15 cellular contexts compared by ENCODE assay signal in the genomic region with DNA sequence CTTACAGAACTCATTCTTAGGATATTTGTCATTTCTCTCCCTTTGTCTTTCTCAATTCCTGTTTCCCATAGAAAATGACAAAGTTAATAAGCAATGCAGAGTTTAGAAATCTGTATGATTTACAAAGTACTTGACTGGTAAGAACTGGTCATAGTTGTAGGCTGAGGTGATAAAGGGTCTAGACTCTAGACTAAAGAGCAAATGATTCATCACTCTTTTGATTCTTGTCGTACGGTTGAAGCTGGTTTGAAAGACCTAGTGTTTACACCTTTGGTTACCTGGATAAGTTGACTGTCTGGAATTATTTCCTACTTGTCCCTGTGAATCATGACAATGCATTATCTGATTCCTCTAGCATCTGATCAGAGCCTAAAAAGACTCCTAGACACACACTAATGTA. TPM values are rescaled to one million over a fixed set of nuclear protein-coding genes. Genes with fewer than 3 reads are reported as not detected.
DNase-seq lines count a peak whose midpoint lies in the region; ATAC-seq, FAIRE-seq and TF ChIP-seq lines count a peak whose summit lies in the region.
"Had no signal": no experiment of that assay in that cellular context is flagged by ENCODE, and none has a peak within 500 bp of the region (broad histone marks: within the 10 kb centered on the region; RNA-seq: fewer than 3 reads in every experiment).

No MANE protein-coding gene starts in this region.

- peak; percentile 27 for FAIRE-seq in GM12878 (lab: Jason Lieb, UNC)

- H2AFZ ChIP-seq in GM12878 (ENCODE audit: control insufficient read depth, low read depth, low read length), result peak overlapping the region; percentile 56
- H2AFZ ChIP-seq in smooth muscle cell (ENCODE audit: low read depth), result no peak overlapping the region

- H3K27ac Mint-ChIP-seq in activated CD4-positive, alpha-beta T cell treated with anti-CD3 and anti-CD28 coated beads for 36 hours, result no peak overlapping the region
- H3K27ac Mint-ChIP-seq: T-helper 1 cell treated with Interleukin-12 subunit alpha and Interleukin-12 subunit beta and Interleukin-4 antibody, amounts not matched to agents 30 μg/mL and 1 μg/mL, for 36 hours had no signal

- SMC1A ChIA-PET in GM12878 (lab: Charles Lee; ENCODE audit: uncharacterized antibody, unreplicated experiment), result interaction anchor here (0.8 to 6.7 kb wide), 6 partner anchors 13 to 178 kb away, joined by 3 to 58 read pairs (median 5); no protein-coding TSS in a partner anchor

- H3K4me1 ChIP-seq in GM12878 (ENCODE audit: control insufficient read depth, insufficient read depth, low read length), result peaks cover 43% of the 10 kb centered on the region
- no peaks in the 10 kb centered on the region for H3K4me1 ChIP-seq in smooth muscle cell (ENCODE audit: low read depth)
- no peaks in the 10 kb centered on the region for H3K4me1 ChIP-seq in effector memory CD4-positive, alpha-beta T cell (ENCODE audit: control insufficient read depth, insufficient read depth, low read length, poor library complexity, severe bottlenecking)
- H3K4me1 ChIP-seq: Peyer's patch had no signal

- intact Hi-C loops in activated CD4-positive, alpha-beta T cell treated with anti-CD3 and anti-CD28 coated beads for 36 hours (cut with DNase I, micrococcal nuclease), result loop anchor here in 1 of 2 experiments (5.0 kb wide), 1 partner anchor 50 kb away; no protein-coding TSS in a partner anchor
- intact Hi-C loops in GM12878 (cut with micrococcal nuclease; ENCODE audit: unreplicated experiment), result loop anchor here (5.0 kb wide), 1 partner anchor 165 kb away; no protein-coding TSS in a partner anchor

- no peak for TF ChIP-seq EP300 in GM12878 (IDR thresholded peaks at IDR 0.05; ENCODE audit: borderline replicate concordance in 1 of 2, control insufficient read depth in 1 of 2, low read depth in 2 of 2, low read length in 2 of 2)

- POLR2A ChIA-PET in activated CD4-positive, alpha-beta T cell treated with anti-CD3 and anti-CD28 coated beads for 36 hours (lab: Charles Lee), result interaction anchor here (0.7 to 0.8 kb wide), 2 partner anchors 42 to 1046 kb away, joined by 3 to 4 read pairs; no protein-coding TSS in a partner anchor
- POLR2A ChIA-PET in GM12878 (lab: Charles Lee), result no interaction called here

- H3K9ac ChIP-seq in GM12878 (ENCODE audit: control insufficient read depth, insufficient read depth, low read length) (no peak overlapping the region), smooth muscle cell (ENCODE audit: low read depth) (peak overlapping the region; percentile 56)

- in situ Hi-C loops in GM12878 (cut with MboI), result no loop called here

- TF ChIP-seq RAD21 in GM12878 (IDR thresholded peaks at IDR 0.05; ENCODE audit: insufficient read depth, low read depth, low read length), result no peak

- peak; percentile 86 for ATAC-seq in activated CD4-positive, alpha-beta T cell treated with anti-CD3 and anti-CD28 coated beads for 36 hours
- ATAC-seq in HG02610 (IDR thresholded peaks at IDR 0.05; ENCODE audit: unreplicated experiment), result peak; percentile 24
- ATAC-seq in GM12878, result peak; percentile 36
- no peak for ATAC-seq in GM19351 (IDR thresholded peaks at IDR 0.05; ENCODE audit: unreplicated experiment)

- TF ChIP-seq POLR2A in GM12878 (IDR thresholded peaks at IDR 0.05; ENCODE audit: low read depth, low read length), result no peak

- WGBS in GM12878 (ENCODE audit: insufficient coverage, insufficient replicate concordance, low lambda C conversion rate, missing lambda C conversion rate), result 4% methylated on average over 2 of the region's 2 CpGs
- WGBS in smooth muscle cell (ENCODE audit: low lambda C conversion rate), result 19% methylated on average over 2 of the region's 2 CpGs

- peak overlapping the region; percentile 65 for H3K4me2 ChIP-seq in GM12878 (ENCODE audit: control insufficient read depth, insufficient read depth)
- peak overlapping the region; percentile 48 for H3K4me2 ChIP-seq in smooth muscle cell

- BruUV-seq in GM12878 (replicated peaks; lab: Mats Ljungman, UMichigan), result no TSS peak

- H4K20me1 ChIP-seq in GM12878 (ENCODE audit: control insufficient read depth, insufficient read depth), result no peaks in the 10 kb centered on the region
- no peaks in the 10 kb centered on the region for H4K20me1 ChIP-seq in smooth muscle cell (ENCODE audit: low read depth)

- TF ChIP-seq CTCF in GM12878 (IDR thresholded peaks at IDR 0.05 in 2 of 3, conservative IDR thresholded peaks at IDR 0.05 in 1 of 3; ENCODE audit: control insufficient read depth in 2 of 3, extremely low read depth in 1 of 3, insufficient read depth in 1 of 3, low read depth in 3 of 3, low read length in 3 of 3) (no peak), smooth muscle cell (IDR thresholded peaks at IDR 0.05; ENCODE audit: borderline replicate concordance, insufficient read depth, poor library complexity, severe bottlenecking) (no peak)

- RAD21 ChIA-PET in GM12878 (lab: Charles Lee; ENCODE audit: unreplicated experiment), result interaction anchor here (0.6 to 1.9 kb wide), 6 partner anchors 9 to 332 kb away, joined by 3 to 8 read pairs (median 3); a partner anchor contains a TSS

- H3K36me3 ChIP-seq in GM12878 (ENCODE audit: control insufficient read depth in 2 of 2, insufficient read depth in 2 of 2, low read length in 1 of 2) (no peaks in the 10 kb centered on the region), smooth muscle cell (ENCODE audit: low read depth) (no peaks in the 10 kb centered on the region)
- H3K36me3 ChIP-seq in effector memory CD4-positive, alpha-beta T cell (ENCODE audit: control insufficient read depth, insufficient read depth, low read length), result no peaks in the 10 kb centered on the region
- H3K36me3 ChIP-seq: esophagus squamous epithelium, Peyer's patch had no signal

- H3K79me2 ChIP-seq in GM12878 (ENCODE audit: control insufficient read depth, insufficient read depth, low read length) (no peaks in the 10 kb centered on the region), smooth muscle cell (ENCODE audit: low read depth) (no peaks in the 10 kb centered on the region)

- no peaks in the 10 kb centered on the region; the same call in 2 of the 3 replicates for H3K9me3 ChIP-seq in GM12878 (replicated peaks; ENCODE audit: control insufficient read depth, insufficient read depth, low read length)
- no peaks in the 10 kb centered on the region for H3K9me3 ChIP-seq in smooth muscle cell (replicated peaks; ENCODE audit: low read depth)
- H3K9me3 ChIP-seq in effector memory CD4-positive, alpha-beta T cell (ENCODE audit: control insufficient read depth, low read length), result no peaks in the 10 kb centered on the region
- H3K9me3 ChIP-seq: Caco-2, esophagus squamous epithelium, Peyer's patch had no signal

- no peaks in the 10 kb centered on the region for H3K9me3 Mint-ChIP-seq in activated CD4-positive, alpha-beta T cell treated with anti-CD3 and anti-CD28 coated beads for 36 hours (ENCODE audit: low read depth)
- H3K9me3 Mint-ChIP-seq: T-helper 1 cell treated with Interleukin-12 subunit alpha and Interleukin-12 subunit beta and Interleukin-4 antibody, amounts not matched to agents 30 μg/mL and 1 μg/mL, for 36 hours had no signal

- H3K27ac ChIP-seq in GM12878 (ENCODE audit: control insufficient read depth, insufficient read depth) (peak overlapping the region; percentile 71), smooth muscle cell (ENCODE audit: low read depth) (peak overlapping the region; percentile 90)
- no peak overlapping the region for H3K27ac ChIP-seq in effector memory CD4-positive, alpha-beta T cell (ENCODE audit: insufficient read depth, low read length, poor library complexity, severe bottlenecking)
- H3K27ac ChIP-seq: esophagus squamous epithelium, Peyer's patch had no signal

- no peak overlapping the region for H3K4me3 Mint-ChIP-seq in activated CD4-positive, alpha-beta T cell treated with anti-CD3 and anti-CD28 coated beads for 36 hours
- H3K4me3 Mint-ChIP-seq: T-helper 1 cell treated with Interleukin-12 subunit alpha and Interleukin-12 subunit beta and Interleukin-4 antibody, amounts not matched to agents 30 μg/mL and 1 μg/mL, for 36 hours had no signal

- H3F3A ChIP-seq in smooth muscle cell (ENCODE audit: low read depth), result no peaks in the 10 kb centered on the region

- H3K27me3 ChIP-seq in GM12878 (replicated peaks in 1 of 2; ENCODE audit: control insufficient read depth in 2 of 2, insufficient read depth in 2 of 2, low read length in 1 of 2) (no peaks in the 10 kb centered on the region), smooth muscle cell (ENCODE audit: low read depth) (no peaks in the 10 kb centered on the region)
- H3K27me3 ChIP-seq in effector memory CD4-positive, alpha-beta T cell (replicated peaks; ENCODE audit: control insufficient read depth, insufficient read depth, low read length, poor library complexity, severe bottlenecking), result no peaks in the 10 kb centered on the region
- H3K27me3 ChIP-seq: esophagus squamous epithelium, Peyer's patch had no signal

- no peaks in the 10 kb centered on the region for H3K36me3 Mint-ChIP-seq in activated CD4-positive, alpha-beta T cell treated with anti-CD3 and anti-CD28 coated beads for 36 hours (ENCODE audit: low read depth)

- H3K4me1 Mint-ChIP-seq in activated CD4-positive, alpha-beta T cell treated with anti-CD3 and anti-CD28 coated beads for 36 hours, result peaks cover 44% of the 10 kb centered on the region

- CTCF ChIA-PET in activated CD4-positive, alpha-beta T cell treated with anti-CD3 and anti-CD28 coated beads for 36 hours (lab: Charles Lee), result interaction anchor here (0.6 to 1.4 kb wide), 2 partner anchors 11 to 18 kb away, joined by 3 to 4 read pairs; no protein-coding TSS in a partner anchor
- CTCF ChIA-PET in GM12878 (lab: Yijun Ruan, JAX), result interaction anchor here (0.9 to 3.0 kb wide), 5 partner anchors 9 to 60 kb away, joined by 3 to 11 read pairs (median 4); no protein-coding TSS in a partner anchor

- DNase-seq in activated CD4-positive, alpha-beta T cell treated with anti-CD3 and anti-CD28 coated beads for 36 hours, result no peak
- DNase-seq in activated CD4-positive, alpha-beta T cell treated with anti-CD3 and anti-CD28 coated beads for 1 hour, result no peak
- DNase-seq in GM12878 (ENCODE audit: low read depth, low spot score) (no peak), smooth muscle cell (lab: John Stamatoyannopoulos, UW; ENCODE audit: unreplicated experiment) (no peak), cerebellar cortex (ENCODE audit: low spot score) (no peak)
- DNase-seq in effector memory CD4-positive, alpha-beta T cell, result no peak
- DNase-seq: Caco-2, esophagus squamous epithelium, NCI-H446 treated with DMSO at 0.1 percent for 48 hours, nucleus accumbens, Peyer's patch had no signal

- H3K4me3 ChIP-seq in GM12878 (no peak overlapping the region), smooth muscle cell (no peak overlapping the region)
- H3K4me3 ChIP-seq in effector memory CD4-positive, alpha-beta T cell (ENCODE audit: insufficient read depth, low read depth, low read length, poor library complexity, severe bottlenecking), result no peak overlapping the region
- H3K4me3 ChIP-seq: esophagus squamous epithelium, Peyer's patch had no signal

- no peaks in the 10 kb centered on the region for H3K27me3 Mint-ChIP-seq in activated CD4-positive, alpha-beta T cell treated with anti-CD3 and anti-CD28 coated beads for 36 hours

RNA-seq across cellular contexts. Expression of a gene that starts 58.9 kb away (rescaled TPM):
- under 1 TPM; 0.33 to 0.46 TPM for total RNA-seq in activated CD4-positive, alpha-beta T cell treated with anti-CD3 and anti-CD28 coated beads for 36 hours
- 21.5 and 25.8 TPM in 2 replicates for total RNA-seq in GM12878 (2013; cell fraction: nucleolus; rRNA removed)
- total RNA-seq in GM12878 (2014; rRNA removed) (5.1 and 5.2 TPM in 2 replicates), GM12878 (2014; rRNA removed; fragmentation: Illumina TruSeq; extraction: Trizol) (6.1 and 6.4 TPM in 2 replicates), GM12878 (2021) (8.3 and 9.8 TPM in 2 replicates), smooth muscle cell (25.1 and 27.1 TPM in 2 replicates)
- polyA plus RNA-seq in GM12878 (2011; ENCODE audit: low read depth), result 6.6 TPM
- polyA plus RNA-seq in GM12878 (2011; rRNA removed) (4.1 and 6.0 TPM in 2 replicates), GM12878 (2014; fragmentation: Illumina TruSeq; extraction: Trizol) (7.3 and 8.5 TPM in 2 replicates), GM12878 (2014; fragmentation: Nextera tagmentation; extraction: Ambion mirVana) (1 to 10 TPM; 1.4 to 1.8 TPM), GM12878 (2014; rRNA removed) (4.1 and 6.1 TPM in 2 replicates), GM12878 (2016; fragmentation: Nextera tagmentation; extraction: Ambion mirVana) (10 to 100 TPM in 1 of 2 experiments, 1 to 10 TPM in 1; 8.6 to 10.8 TPM), smooth muscle cell (1.9 and 11.1 TPM in 2 replicates)
- polyA plus RNA-seq in GM12878 (2011; cell fraction: cytosol; rRNA removed), result 8.6 and 10.4 TPM in 2 replicates
- polyA plus RNA-seq in GM12878 (2011; cell fraction: nucleus; rRNA removed), result 5.0 and 6.7 TPM in 2 replicates
- polyA plus RNA-seq in GM12878 (2012), result 8.9 and 9.6 TPM in 2 replicates
- polyA minus RNA-seq in GM12878 (2011; rRNA and poly(A)+ RNA removed), result 10.6 and 15.3 TPM in 2 replicates
- 5.7 and 6.4 TPM in 2 replicates for polyA minus RNA-seq in GM12878 (2011; cell fraction: cytosol; rRNA and poly(A)+ RNA removed)
- 6.3 and 12.6 TPM in 2 replicates for polyA minus RNA-seq in GM12878 (2011; cell fraction: nucleus; rRNA and poly(A)+ RNA removed)
- total RNA-seq: chondrocyte had no signal

Comparison
In these comparisons a context has a peak if more than half of its experiments do, and no peak if none do; other contexts are left out.
1. RNA of a gene that starts 58.9 kb away (total RNA-seq): 25.1 to 27.1 TPM in smooth muscle cell and 5.1 to 25.8 TPM in GM12878; 0.33 to 0.46 TPM in activated CD4-positive, alpha-beta T cell treated with anti-CD3 and anti-CD28 coated beads for 36 hours; every median in the first group is over 4 times any median in the second.